8 cellular contexts compared by ENCODE assay signal in genomic region chr19:7917292-7918061, GRCh38. TPM values are rescaled to one million over a fixed set of nuclear protein-coding genes. Genes with fewer than 3 reads are reported as not detected.
DNase-seq lines count a peak whose midpoint lies in the region; ATAC-seq, FAIRE-seq and TF ChIP-seq lines count a peak whose summit lies in the region.

No MANE protein-coding gene starts in this region.

- H3K4me1 Mint-ChIP-seq in brain: peaks cover 45% of the 10 kb centered on the region

- H3K36me3 ChIP-seq in BLaER1 treated with 17β-estradiol and CSF1 and Interleukin-3, amounts not matched to agents 10 nM and 100 nM: peaks cover 7 to 31% (median 12%) of the 10 kb centered on the region in 11 experiments

- peak; percentile 50 to 65 for TF ChIP-seq CTCF in brain (conservative IDR thresholded peaks at IDR 0.05)

- H3K36me3 Mint-ChIP-seq in brain: peaks cover 15% of the 10 kb centered on the region

- peak overlapping the region; percentile 82 to 86 (median 85) for H3K4me3 Mint-ChIP-seq in brain

- DNase-seq in HTR-8/SVneo (ENCODE audit: insufficient read length, low spot score): no peak
- DNase-seq in T-helper 9 cell: peak; percentile 47
- DNase-seq in iPS-NIHi7 (ENCODE audit: extremely low spot score): peak; percentile 74
- peak; percentile 67 for DNase-seq in stimulated activated CD4-positive, alpha-beta T cell treated with anti-CD3 and anti-CD28 coated beads, Interleukin-4, amount 100 ng/mL, for 1 hour

- peak overlapping the region; percentile 9 to 70 (median 45); a peak in 19 of 22 replicates for H3K9ac ChIP-seq in BLaER1 treated with 17β-estradiol and CSF1 and Interleukin-3, amounts not matched to agents 10 nM and 100 nM

- H3K4me1 ChIP-seq in BLaER1 treated with 17β-estradiol and CSF1 and Interleukin-3, amounts not matched to agents 10 nM and 100 nM: peaks cover 58 to 78% (median 67%) of the 10 kb centered on the region in 10 experiments

- ATAC-seq in GM21528 (IDR thresholded peaks at IDR 0.05; ENCODE audit: low FRiP score, unreplicated experiment) (no peak), HG02642 (IDR thresholded peaks at IDR 0.05; ENCODE audit: poor library complexity, unreplicated experiment) (no peak)

- peak overlapping the region; percentile 79 to 100 (median 90) for H3K4me2 ChIP-seq in BLaER1 treated with 17β-estradiol and CSF1 and Interleukin-3, amounts not matched to agents 10 nM and 100 nM

- H3K27ac ChIP-seq in BLaER1 treated with 17β-estradiol and CSF1 and Interleukin-3, amounts not matched to agents 10 nM and 100 nM: no peak overlapping the region

- H3K27me3 ChIP-seq in BLaER1 treated with 17β-estradiol and CSF1 and Interleukin-3, amounts not matched to agents 10 nM and 100 nM: peaks cover 71 to 75% (median 74%) of the 10 kb centered on the region in 11 experiments

- H3K27me3 Mint-ChIP-seq in brain: peaks cover 55% of the 10 kb centered on the region

- H3K9me3 Mint-ChIP-seq in brain: peaks cover 0 to 4% (median 0%) of the 10 kb centered on the region in 5 experiments

- peak; percentile 51 for FAIRE-seq in HTR-8/SVneo (lab: Jason Lieb, UNC)

- peak overlapping the region; percentile 49 to 68 (median 54) for H3K4me3 ChIP-seq in BLaER1 treated with 17β-estradiol and CSF1 and Interleukin-3, amounts not matched to agents 10 nM and 100 nM

- peaks cover 23 to 89% (median 75%) of the 10 kb centered on the region in 11 experiments; a peak in 21 of 22 replicates for H4K20me1 ChIP-seq in BLaER1 treated with 17β-estradiol and CSF1 and Interleukin-3, amounts not matched to agents 10 nM and 100 nM

- H3K27ac Mint-ChIP-seq in brain: no peak overlapping the region

- H3K9me3 ChIP-seq in BLaER1 treated with 17β-estradiol and CSF1 and Interleukin-3, amounts not matched to agents 10 nM and 100 nM (replicated peaks in 1 of 11): no peaks in the 10 kb centered on the region

RNA-seq across cellular contexts. Expression of gene SNAPC2, which starts 2.7 kb away (rescaled TPM):
- 56.5 TPM for polyA plus RNA-seq in brain (ENCODE audit: insufficient read depth, low read depth, low replicate concordance)

RNA-seq across cellular contexts. Expression of gene TGFBR3L, which starts 2.8 kb away (rescaled TPM):
- polyA plus RNA-seq in brain (ENCODE audit: insufficient read depth, low read depth, low replicate concordance): 13.6 TPM

RNA-seq across cellular contexts. Expression of gene CTXN1, which starts 8.5 kb away (rescaled TPM):
- polyA plus RNA-seq in brain (ENCODE audit: insufficient read depth, low read depth, low replicate concordance): 260 TPM

RNA-seq across cellular contexts. Expression of gene MAP2K7, which starts 13.8 kb away (rescaled TPM):
- polyA plus RNA-seq in brain (ENCODE audit: insufficient read depth, low read depth, low replicate concordance): 76.0 TPM

RNA-seq across cellular contexts. Expression of gene TIMM44, which starts 26.0 kb away (rescaled TPM):
- polyA plus RNA-seq in brain (ENCODE audit: insufficient read depth, low read depth, low replicate concordance): 51.2 TPM
